18 cellular contexts compared by ENCODE assay signal in the genomic region with DNA sequence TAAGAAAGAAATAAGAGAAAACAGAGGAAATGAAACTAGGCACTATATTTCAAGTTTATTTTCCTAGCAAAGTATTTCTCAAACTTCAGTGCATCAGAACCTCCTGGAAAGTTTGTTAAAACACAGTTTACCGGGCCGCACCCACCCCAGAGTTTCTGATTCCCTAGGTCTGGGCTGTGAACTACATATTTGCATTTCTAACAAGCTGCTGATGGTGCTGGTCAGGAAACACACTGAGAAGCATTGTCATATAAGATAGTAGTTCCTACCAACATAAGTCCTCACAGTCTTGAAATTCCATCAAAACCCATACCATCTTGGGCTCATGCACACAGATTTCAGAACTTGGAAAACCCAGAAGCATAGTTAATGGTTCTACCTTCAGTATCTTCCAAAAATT. TPM values are rescaled to one million over a fixed set of nuclear protein-coding genes. Genes with fewer than 3 reads are reported as not detected.
DNase-seq lines count a peak whose midpoint lies in the region; ATAC-seq and TF ChIP-seq lines count a peak whose summit lies in the region.
"Had no signal": no experiment of that assay in that cellular context is flagged by ENCODE, and none has a peak within 500 bp of the region (broad histone marks: within the 10 kb centered on the region; RNA-seq: fewer than 3 reads in every experiment).

No MANE protein-coding gene starts in this region.

- H3K27ac Mint-ChIP-seq in activated T-helper 17 cell treated with anti-CD3 and anti-CD28 coated beads, Interleukin-2, amount 50 U/mL, for 72 hours, result no peak overlapping the region
- H3K27ac Mint-ChIP-seq: activated CD4-positive, alpha-beta memory T cell treated with anti-CD3 and anti-CD28 coated beads, Interleukin-2, amount 10 ng/mL, durations not matched to agents 7 days and 5 days; activated T-cell treated with anti-CD3 and anti-CD28 coated beads, Interleukin-2, amount 50 U/mL, for 72 hours; mesothelial cell of epicardium; stimulated activated memory B cell treated with anti-CD40 and anti-IgM and Interleukin-4, amounts not matched to agents 10 μg/mL and 1 μg/mL and 100 μg/mL, for 72 hours had no signal

- no peak overlapping the region for H3K27ac ChIP-seq in sigmoid colon
- H3K27ac ChIP-seq in esophagus squamous epithelium, result no peak overlapping the region
- H3K27ac ChIP-seq: psoas muscle had no signal

- H3K4me3 Mint-ChIP-seq in activated T-helper 17 cell treated with anti-CD3 and anti-CD28 coated beads, Interleukin-2, amount 50 U/mL, for 72 hours, result peak overlapping the region; percentile 15
- H3K4me3 Mint-ChIP-seq: activated CD4-positive, alpha-beta memory T cell treated with anti-CD3 and anti-CD28 coated beads, Interleukin-2, amount 10 ng/mL, durations not matched to agents 7 days and 5 days; mesothelial cell of epicardium; stimulated activated memory B cell treated with anti-CD40 and anti-IgM and Interleukin-4, amounts not matched to agents 10 μg/mL and 1 μg/mL and 100 μg/mL, for 72 hours had no signal

- H3K4me1 ChIP-seq in sigmoid colon (peaks cover 0 to 31% (median 14%) of the 10 kb centered on the region in 4 donors), esophagus squamous epithelium (peaks cover 0 to 47% (median 21%) of the 10 kb centered on the region in 3 donors)
- H3K4me1 ChIP-seq: Caco-2, psoas muscle had no signal

- 61 to 68% methylated on average over 2 of the region's 2 CpGs for WGBS in sigmoid colon, 2 donors
- 63 to 80% methylated on average over 2 of the region's 2 CpGs for WGBS in esophagus squamous epithelium, 2 donors

- no peaks in the 10 kb centered on the region for H3K36me3 ChIP-seq in sigmoid colon
- no peaks in the 10 kb centered on the region for H3K36me3 ChIP-seq in esophagus squamous epithelium

- H3K27me3 Mint-ChIP-seq in activated T-helper 17 cell treated with anti-CD3 and anti-CD28 coated beads, Interleukin-2, amount 50 U/mL, for 72 hours, result no peaks in the 10 kb centered on the region
- H3K27me3 Mint-ChIP-seq: stimulated activated memory B cell treated with anti-CD40 and anti-IgM and Interleukin-4, amounts not matched to agents 10 μg/mL and 1 μg/mL and 100 μg/mL, for 72 hours had no signal

- H3K4me3 ChIP-seq in sigmoid colon, result no peak overlapping the region
- H3K4me3 ChIP-seq in esophagus squamous epithelium, result no peak overlapping the region
- H3K4me3 ChIP-seq: psoas muscle had no signal

- H3K9me3 ChIP-seq in sigmoid colon, result no peaks in the 10 kb centered on the region
- H3K9me3 ChIP-seq in esophagus squamous epithelium, result no peaks in the 10 kb centered on the region
- H3K9me3 ChIP-seq: Caco-2, psoas muscle had no signal

- no peaks in the 10 kb centered on the region for H3K9me3 Mint-ChIP-seq in activated T-helper 17 cell treated with anti-CD3 and anti-CD28 coated beads, Interleukin-2, amount 50 U/mL, for 72 hours
- H3K9me3 Mint-ChIP-seq: activated CD4-positive, alpha-beta memory T cell treated with anti-CD3 and anti-CD28 coated beads, Interleukin-2, amount 10 ng/mL, durations not matched to agents 7 days and 5 days; activated T-cell treated with anti-CD3 and anti-CD28 coated beads, Interleukin-2, amount 50 U/mL, for 72 hours; mesothelial cell of epicardium; stimulated activated memory B cell treated with anti-CD40 and anti-IgM and Interleukin-4, amounts not matched to agents 10 μg/mL and 1 μg/mL and 100 μg/mL, for 72 hours had no signal

- H3K36me3 Mint-ChIP-seq in activated T-helper 17 cell treated with anti-CD3 and anti-CD28 coated beads, Interleukin-2, amount 50 U/mL, for 72 hours (ENCODE audit: low read depth), result no peaks in the 10 kb centered on the region
- H3K36me3 Mint-ChIP-seq: mesothelial cell of epicardium had no signal

- DNase-seq in hippocampal formation (lab: John Stamatoyannopoulos, UW) (no peak), sigmoid colon (no peak), esophagus squamous epithelium (lab: John Stamatoyannopoulos, UW) (no peak)
- DNase-seq: activated CD4-positive, alpha-beta memory T cell treated with anti-CD3 and anti-CD28 coated beads, Interleukin-2, amount 10 ng/mL, durations not matched to agents 7 days and 5 days; activated T-cell treated with anti-CD3 and anti-CD28 coated beads, Interleukin-2, amount 50 U/mL, for 72 hours; Caco-2; effector memory CD4-positive, alpha-beta T cell; hypothalamus; NCI-H2081; psoas muscle; stimulated activated CD4-positive, alpha-beta T cell treated with anti-CD3 and anti-CD28 coated beads, Interleukin-12 subunit alpha, Interleukin-12 subunit beta, amount 100 ng/mL, for 4 hours had no signal

- peaks cover 23% of the 10 kb centered on the region for H3K4me1 Mint-ChIP-seq in activated T-helper 17 cell treated with anti-CD3 and anti-CD28 coated beads, Interleukin-2, amount 50 U/mL, for 72 hours

- TF ChIP-seq CTCF in sigmoid colon (IDR thresholded peaks at IDR 0.05) (no peak), esophagus squamous epithelium (IDR thresholded peaks at IDR 0.05) (no peak)

- TF ChIP-seq POLR2A in sigmoid colon (IDR thresholded peaks at IDR 0.05) (no peak), esophagus squamous epithelium (IDR thresholded peaks at IDR 0.05) (no peak)

- intact Hi-C loops in sigmoid colon (cut with DNase I) (no loop called here), esophagus squamous epithelium (cut with DNase I) (no loop called here)

- peak; percentile 51 for ATAC-seq in GM19043 (IDR thresholded peaks at IDR 0.05; ENCODE audit: low read depth, unreplicated experiment)
- peak; percentile 61 for ATAC-seq in GM21723 (IDR thresholded peaks at IDR 0.05; ENCODE audit: unreplicated experiment)
- ATAC-seq in HG03354 (IDR thresholded peaks at IDR 0.05; ENCODE audit: poor library complexity, severe bottlenecking, unreplicated experiment), result peak; percentile 53
- no peak for ATAC-seq in activated T-helper 17 cell treated with anti-CD3 and anti-CD28 coated beads, Interleukin-2, amount 50 U/mL, for 72 hours (replicated peaks)
- no peak for ATAC-seq in HG02973 (IDR thresholded peaks at IDR 0.05; ENCODE audit: unreplicated experiment)
- ATAC-seq: psoas muscle; stimulated activated memory B cell treated with anti-CD40 and anti-IgM and Interleukin-4, amounts not matched to agents 10 μg/mL and 1 μg/mL and 100 μg/mL, for 72 hours had no signal

- no peak for TF ChIP-seq EP300 in sigmoid colon (IDR thresholded peaks at IDR 0.05)

- H3K27me3 ChIP-seq in sigmoid colon (no peaks in the 10 kb centered on the region), esophagus squamous epithelium (no peaks in the 10 kb centered on the region)

RNA-seq across cellular contexts. Expression of a gene that starts 8.3 kb away (rescaled TPM):
- 10 to 100 TPM in 1 of 2 donors, 1 to 10 TPM in 1; 4.0 to 15.2 TPM for total RNA-seq in activated T-helper 17 cell treated with anti-CD3 and anti-CD28 coated beads, Interleukin-2, amount 50 U/mL, for 72 hours
- total RNA-seq in sigmoid colon, result 10 to 100 TPM; 18.9 to 29.9 (median 25.2) TPM
- 1 to 10 TPM; 2.4 to 7.1 (median 2.5) TPM for polyA plus RNA-seq in sigmoid colon
- total RNA-seq in esophagus squamous epithelium, result 10 to 100 TPM; 11.2 to 22.3 (median 18.9) TPM
- total RNA-seq: Caco-2 had no signal

Comparison
In these comparisons a context has a peak if more than half of its experiments do, and no peak if none do; other contexts are left out.
1. ATAC-seq: peak in GM19043 (single experiment), GM21723 (single experiment) and HG03354 (single experiment); none in activated T-helper 17 cell treated with anti-CD3 and anti-CD28 coated beads, Interleukin-2, amount 50 U/mL, for 72 hours (single experiment) and HG02973 (single experiment).